11 cellular contexts compared by ENCODE assay signal in genomic region chr1:145055217-145055760, GRCh38. TPM values are rescaled to one million over a fixed set of nuclear protein-coding genes. Genes with fewer than 3 reads are reported as not detected.
DNase-seq lines count a peak whose midpoint lies in the region; ATAC-seq and TF ChIP-seq lines count a peak whose summit lies in the region.
"Not testable (repeated sequence)": the region's sequence is repeated elsewhere in the genome, so short reads cannot be mapped to it uniquely, and the experiment has no call there.
"Had no signal": no experiment of that assay in that cellular context is flagged by ENCODE, and none has a peak within 500 bp of the region (broad histone marks: within the 10 kb centered on the region; RNA-seq: fewer than 3 reads in every experiment).

No MANE protein-coding gene starts in this region.

- H3K79me1 ChIP-seq in IMR-90 (ENCODE audit: low read depth in 1 of 2, low read length in 2 of 2): not testable (repeated sequence)

- H2AK5ac ChIP-seq in IMR-90 (ENCODE audit: low read depth, low read length): not testable (repeated sequence)

- not testable (repeated sequence) for H3K4me1 Mint-ChIP-seq in central memory CD8-positive, alpha-beta T cell; naive B cell

- ATAC-seq in GM18498 (IDR thresholded peaks at IDR 0.05; ENCODE audit: unreplicated experiment): peak; percentile 98
- peak; percentile 100 for ATAC-seq in GM19043 (IDR thresholded peaks at IDR 0.05; ENCODE audit: low read depth, unreplicated experiment)
- ATAC-seq in GM21526 (IDR thresholded peaks at IDR 0.05; ENCODE audit: low FRiP score, unreplicated experiment): peak; percentile 96
- peak; percentile 99 for ATAC-seq in HG02852 (IDR thresholded peaks at IDR 0.05; ENCODE audit: unreplicated experiment)
- peak; percentile 99 for ATAC-seq in HG03139 (IDR thresholded peaks at IDR 0.05; ENCODE audit: unreplicated experiment)
- ATAC-seq in IMR-90 (ENCODE audit: low read depth): peak; percentile 41; the same call in 1 of the 2 replicates
- ATAC-seq in central memory CD8-positive, alpha-beta T cell (replicated peaks; ENCODE audit: extremely low read depth, poor library complexity, severe bottlenecking): peak; percentile 78
- peak; percentile 89 to 90 for ATAC-seq in naive B cell (ENCODE audit: low read depth in 2 of 2)

- not testable (repeated sequence) for H3K14ac ChIP-seq in IMR-90 (replicated peaks; ENCODE audit: low read depth, low read length)

- H3K36me3 Mint-ChIP-seq in central memory CD8-positive, alpha-beta T cell (ENCODE audit: insufficient read depth); naive B cell: not testable (repeated sequence)

- not testable (repeated sequence) for H4K91ac ChIP-seq in IMR-90 (ENCODE audit: insufficient read depth, low read depth, low read length)

- H2BK5ac ChIP-seq in IMR-90 (ENCODE audit: low read depth, low read length, poor library complexity, severe bottlenecking): not testable (repeated sequence)

- H3K9me1 ChIP-seq in IMR-90 (ENCODE audit: insufficient read depth, low read length): not testable (repeated sequence)

- H3K56ac ChIP-seq in IMR-90 (ENCODE audit: extremely low read depth, insufficient read depth, low read length): not testable (repeated sequence)

- H3K23ac ChIP-seq in IMR-90 (ENCODE audit: low read depth, low read length): not testable (repeated sequence)

- POLR2A ChIA-PET in IMR-90 (lab: Charles Lee; ENCODE audit: unreplicated experiment): not testable (repeated sequence)

- in situ Hi-C loops in IMR-90 (cut with MboI; ENCODE audit: low sequenced_read_pairs): not testable (repeated sequence)

- not testable (repeated sequence) for DNase-seq in IMR-90; central memory CD8-positive, alpha-beta T cell (ENCODE audit: low spot score in 2 of 2); naive B cell

- not testable (repeated sequence) for H3K4me3 ChIP-seq in IMR-90 (ENCODE audit: insufficient read depth, low read depth, low read length)

- BruUV-seq in IMR-90 (replicated peaks; lab: Mats Ljungman, UMichigan): TSS peak; percentile 28

- H4K8ac ChIP-seq in IMR-90 (ENCODE audit: low read depth in 2 of 2, low read length in 2 of 2): not testable (repeated sequence)

- H3K27ac ChIP-seq in IMR-90 (ENCODE audit: insufficient read depth, low read length): not testable (repeated sequence)

- not testable (repeated sequence) for H3K27me3 ChIP-seq in IMR-90 (ENCODE audit: control insufficient read depth, insufficient read depth, low read length)

- not testable (repeated sequence) for H3K4me1 ChIP-seq in IMR-90 (ENCODE audit: control insufficient read depth, insufficient read depth, low read length)

- not testable (repeated sequence) for H3K9me3 Mint-ChIP-seq in central memory CD8-positive, alpha-beta T cell; naive B cell

- TF ChIP-seq POLR2A in IMR-90 (IDR thresholded peaks at IDR 0.05; ENCODE audit: low read depth, low read length): not testable (repeated sequence)

- TF ChIP-seq CTCF in IMR-90 (conservative IDR thresholded peaks at IDR 0.05; ENCODE audit: low read depth, low read length): not testable (repeated sequence)

- dilution Hi-C loops in IMR-90 (cut with HindIII; ENCODE audit: low sequenced_read_pairs, unreplicated experiment): not testable (repeated sequence)

- not testable (repeated sequence) for H3K4me2 ChIP-seq in IMR-90 (ENCODE audit: low read depth, low read length)

- intact Hi-C loops in IMR-90 (cut with micrococcal nuclease): not testable (repeated sequence)

- not testable (repeated sequence) for H3K36me3 ChIP-seq in IMR-90 (ENCODE audit: control insufficient read depth, insufficient read depth, low read length)

- not testable (repeated sequence) for H3K27ac Mint-ChIP-seq in central memory CD8-positive, alpha-beta T cell (ENCODE audit: low read depth); naive B cell

- not testable (repeated sequence) for H2BK15ac ChIP-seq in IMR-90 (ENCODE audit: low read depth, low read length)

- H3K9me3 ChIP-seq in IMR-90 (ENCODE audit: control insufficient read depth, insufficient read depth, low read length): not testable (repeated sequence)

- H4K20me1 ChIP-seq in IMR-90 (ENCODE audit: insufficient read depth, low read length): not testable (repeated sequence)

- not testable (repeated sequence) for H2BK120ac ChIP-seq in IMR-90 (ENCODE audit: low read depth, low read length)

- not testable (repeated sequence) for H3K18ac ChIP-seq in IMR-90 (ENCODE audit: low read depth, low read length)

- H2BK20ac ChIP-seq in IMR-90 (ENCODE audit: low read depth, low read length): not testable (repeated sequence)

- H3K4ac ChIP-seq in IMR-90 (ENCODE audit: low read depth, low read length): not testable (repeated sequence)

- CTCF ChIA-PET in IMR-90 (lab: Yijun Ruan, JAX): not testable (repeated sequence)

- not testable (repeated sequence) for H3K4me3 Mint-ChIP-seq in central memory CD8-positive, alpha-beta T cell; naive B cell

- H3K27me3 Mint-ChIP-seq in central memory CD8-positive, alpha-beta T cell; naive B cell: not testable (repeated sequence)

- H3K9ac ChIP-seq in IMR-90 (ENCODE audit: low read depth, low read length): not testable (repeated sequence)

- no CpG with 5 or more reads among the region's 4 CpGs for WGBS in IMR-90 (ENCODE audit: extremely low coverage in 2 of 2, insufficient read length in 1 of 2), 2 experiments

- H2AFZ ChIP-seq in IMR-90 (replicated peaks; ENCODE audit: low read length, poor library complexity): not testable (repeated sequence)

- not testable (repeated sequence) for TF ChIP-seq RAD21 in IMR-90 (IDR thresholded peaks at IDR 0.05; ENCODE audit: low read length)

- H4K5ac ChIP-seq in IMR-90 (ENCODE audit: low read depth, low read length): not testable (repeated sequence)

- not testable (repeated sequence) for H2AK9ac ChIP-seq in IMR-90 (replicated peaks; ENCODE audit: low read depth, low read length, poor library complexity)

RNA-seq across cellular contexts. Expression of gene SRGAP2B, which starts 39.8 kb away (rescaled TPM):
- total RNA-seq in IMR-90 (2012; rRNA removed): 50.7 and 69.2 TPM in 2 replicates
- polyA plus RNA-seq in IMR-90 (2012; rRNA removed) (14.3 and 15.9 TPM in 2 replicates), naive B cell (ENCODE audit: low read depth in 6 of 6) (1 to 10 TPM in 4 of 6 donors, under 1 TPM in 1, not detected in 1; 0.92 to 3.6 (median 1.9) TPM)
- 4.6 and 17.7 TPM in 2 replicates for polyA plus RNA-seq in IMR-90 (2012; cell fraction: cytosol; rRNA removed)
- 6.1 and 23.9 TPM in 2 replicates for polyA plus RNA-seq in IMR-90 (2012; cell fraction: nucleus; rRNA removed; ENCODE audit: low replicate concordance)

RNA-seq across cellular contexts. Expression of gene FAM72D, which starts 40.5 kb away (rescaled TPM):
- total RNA-seq in IMR-90 (2012; rRNA removed): 0.72 and 0.83 TPM in 2 replicates
- polyA plus RNA-seq in IMR-90 (2012; rRNA removed) (1.2 and 1.4 TPM in 2 replicates), naive B cell (ENCODE audit: low read depth in 6 of 6) (not detected)
- polyA plus RNA-seq in IMR-90 (2012; cell fraction: cytosol; rRNA removed): 0.20 and 0.37 TPM in 2 replicates
- 0.18 and 1.3 TPM in 2 replicates for polyA plus RNA-seq in IMR-90 (2012; cell fraction: nucleus; rRNA removed; ENCODE audit: low replicate concordance)
- total RNA-seq: ascending aorta, myocyte had no signal
- polyA plus RNA-seq: IgD-negative memory B cell had no signal

Comparison
In these comparisons a context has a peak if more than half of its experiments do, and no peak if none do; other contexts are left out.
1. ATAC-seq: peak in every context shown above with its lines; median percentile 100 in GM19043; 99 in HG02852; 99 in HG03139; 98 in GM18498; 96 in GM21526; 90 in naive B cell; 78 in central memory CD8-positive, alpha-beta T cell; 41 in IMR-90.